ENCODE assay signal across 8 cellular contexts in genomic region chr10:79070091-79070610, GRCh38. TPM values are rescaled to one million over a fixed set of nuclear protein-coding genes. Genes with fewer than 3 reads are reported as not detected.
DNase-seq lines count a peak whose midpoint lies in the region; ATAC-seq, FAIRE-seq and TF ChIP-seq lines count a peak whose summit lies in the region.

No MANE protein-coding gene starts in this region.

- BruUV-seq in GM12878 (replicated peaks; lab: Mats Ljungman, UMichigan), result no TSS peak

- under 1% methylated on average over 30 of the region's 54 CpGs for WGBS in GM12878 (ENCODE audit: insufficient coverage, insufficient replicate concordance, low lambda C conversion rate, missing lambda C conversion rate)

- no peaks in the 10 kb centered on the region for H3K36me3 ChIP-seq in ACC112 (ENCODE audit: insufficient read depth, low read length)
- H3K36me3 ChIP-seq in HEK293 (ENCODE audit: control insufficient read depth in 2 of 2, insufficient read depth in 1 of 2, low read length in 2 of 2), result no peaks in the 10 kb centered on the region
- H3K36me3 ChIP-seq in GM12878 (ENCODE audit: control insufficient read depth in 2 of 2, insufficient read depth in 2 of 2, low read length in 1 of 2), result no peaks in the 10 kb centered on the region
- no peaks in the 10 kb centered on the region for H3K36me3 ChIP-seq in iPS-18a (ENCODE audit: control insufficient read depth, low read depth, low read length)
- no peaks in the 10 kb centered on the region for H3K36me3 ChIP-seq in skeletal muscle satellite cell (ENCODE audit: insufficient read depth, low read length)

- DNase-seq in GM12878 (ENCODE audit: low read depth, low spot score) (no peak), NCI-H524 treated with DMSO at 0.1 percent for 48 hours (lab: John Stamatoyannopoulos, UW) (no peak)

- no peak for TF ChIP-seq POLR2A in GM12878 (IDR thresholded peaks at IDR 0.05; ENCODE audit: low read depth, low read length)

- H3K27ac ChIP-seq in ACC112 (ENCODE audit: low read depth, low read length) (peak overlapping the region; percentile 74), HEK293 (ENCODE audit: extremely low read depth, low read depth, low read length) (peak overlapping the region; percentile 53; the same call in 1 of the 2 replicates), GM12878 (ENCODE audit: control insufficient read depth, insufficient read depth) (no peak overlapping the region), iPS-18a (ENCODE audit: low read length) (no peak overlapping the region)

- H3K4me1 ChIP-seq in ACC112 (ENCODE audit: control insufficient read depth, insufficient read depth, low read length, unreplicated experiment), result peaks cover 34% of the 10 kb centered on the region
- peaks cover 12% of the 10 kb centered on the region for H3K4me1 ChIP-seq in HEK293 (ENCODE audit: control insufficient read depth, insufficient read depth, low read length)
- peaks cover 6% of the 10 kb centered on the region; the same call in 1 of the 2 replicates for H3K4me1 ChIP-seq in GM12878 (ENCODE audit: control insufficient read depth, insufficient read depth, low read length)
- H3K4me1 ChIP-seq in iPS-18a (ENCODE audit: control insufficient read depth, low read depth, low read length), result peaks cover 31% of the 10 kb centered on the region
- H3K4me1 ChIP-seq in skeletal muscle satellite cell (ENCODE audit: control insufficient read depth, insufficient read depth, low read length), result peaks cover 45% of the 10 kb centered on the region

- H4K20me1 ChIP-seq in GM12878 (ENCODE audit: control insufficient read depth, insufficient read depth), result no peaks in the 10 kb centered on the region

- H2AFZ ChIP-seq in ACC112 (ENCODE audit: low read length, unreplicated experiment) (no peak overlapping the region), GM12878 (ENCODE audit: control insufficient read depth, low read depth, low read length) (no peak overlapping the region)

- H3K79me2 ChIP-seq in ACC112 (ENCODE audit: control insufficient read depth, insufficient read depth, low read length, unreplicated experiment) (peaks cover 56% of the 10 kb centered on the region), GM12878 (ENCODE audit: control insufficient read depth, insufficient read depth, low read length) (peaks cover 1% of the 10 kb centered on the region)

- POLR2A ChIA-PET in HEK293 (lab: Yijun Ruan, JAX) (no interaction called here), GM12878 (lab: Charles Lee) (interaction anchor here (0.7 kb wide), 1 partner anchor 279 kb away, joined by 3 read pairs; no protein-coding TSS in a partner anchor)

- H3K4me2 ChIP-seq in GM12878 (ENCODE audit: control insufficient read depth, insufficient read depth), result peak overlapping the region; percentile 64
- peak overlapping the region; percentile 98 for H3K4me2 ChIP-seq in skeletal muscle satellite cell (ENCODE audit: low read length)

- H3K9ac ChIP-seq in GM12878 (ENCODE audit: control insufficient read depth, insufficient read depth, low read length), result no peak overlapping the region; the same call in 1 of the 2 replicates
- peak overlapping the region; percentile 60 for H3K9ac ChIP-seq in iPS-18a (ENCODE audit: low read length)
- H3K9ac ChIP-seq in skeletal muscle satellite cell (ENCODE audit: low read depth, low read length), result peak overlapping the region; percentile 91

- no peak for TF ChIP-seq EP300 in GM12878 (IDR thresholded peaks at IDR 0.05; ENCODE audit: borderline replicate concordance in 1 of 2, control insufficient read depth in 1 of 2, low read depth in 2 of 2, low read length in 2 of 2)

- H3K4me3 ChIP-seq in ACC112 (ENCODE audit: low read depth, low read length) (peak overlapping the region; percentile 98), HEK293 (ENCODE audit: low read depth, low read length) (peak overlapping the region; percentile 60), GM12878 (peak overlapping the region; percentile 84), iPS-18a (ENCODE audit: low read length) (peak overlapping the region; percentile 70), skeletal muscle satellite cell (ENCODE audit: low read length) (peak overlapping the region; percentile 96)

- H3K9me3 ChIP-seq in HEK293 (ENCODE audit: control insufficient read depth, insufficient read depth, low read depth, low read length) (no peaks in the 10 kb centered on the region), GM12878 (replicated peaks; ENCODE audit: control insufficient read depth, insufficient read depth, low read length) (no peaks in the 10 kb centered on the region), iPS-18a (ENCODE audit: control insufficient read depth, low read depth, low read length) (no peaks in the 10 kb centered on the region), skeletal muscle satellite cell (replicated peaks; ENCODE audit: low read length) (no peaks in the 10 kb centered on the region)

- TF ChIP-seq CTCF in HEK293 (tag by site-specific recombination; IDR thresholded peaks at IDR 0.05) (no peak), GM12878 (IDR thresholded peaks at IDR 0.05 in 2 of 3, conservative IDR thresholded peaks at IDR 0.05 in 1 of 3; ENCODE audit: control insufficient read depth in 2 of 3, extremely low read depth in 1 of 3, insufficient read depth in 1 of 3, low read depth in 3 of 3, low read length in 3 of 3) (no peak)

- CTCF ChIA-PET in HEK293 (lab: Yijun Ruan, JAX), result interaction anchor here (0.6 to 2.6 kb wide), 2 partner anchors 125 to 217 kb away, joined by 6 to 18 read pairs; no protein-coding TSS in a partner anchor
- CTCF ChIA-PET in GM12878 (lab: Yijun Ruan, JAX), result no interaction called here

- ATAC-seq in GM12878 (no peak), HG03108 (IDR thresholded peaks at IDR 0.05; ENCODE audit: unreplicated experiment) (no peak), HG02981 (IDR thresholded peaks at IDR 0.05; ENCODE audit: unreplicated experiment) (no peak)

- no peak for TF ChIP-seq RAD21 in GM12878 (IDR thresholded peaks at IDR 0.05; ENCODE audit: insufficient read depth, low read depth, low read length)

- in situ Hi-C loops in GM12878 (cut with MboI), result no loop called here

- RAD21 ChIA-PET in GM12878 (lab: Charles Lee; ENCODE audit: unreplicated experiment), result interaction anchor here (0.6 to 1.7 kb wide), 3 partner anchors 96 to 132 kb away, joined by 4 to 8 read pairs (median 6); no protein-coding TSS in a partner anchor

- H3K27me3 ChIP-seq in ACC112 (ENCODE audit: insufficient read depth, low read length) (no peaks in the 10 kb centered on the region), GM12878 (replicated peaks in 1 of 2; ENCODE audit: control insufficient read depth in 2 of 2, insufficient read depth in 2 of 2, low read length in 1 of 2) (peaks cover 3 to 7% of the 10 kb centered on the region in 2 experiments), iPS-18a (ENCODE audit: control insufficient read depth, insufficient read depth, low read length) (peaks cover 22% of the 10 kb centered on the region), skeletal muscle satellite cell (ENCODE audit: control insufficient read depth, insufficient read depth, low read length) (no peaks in the 10 kb centered on the region)

- SMC1A ChIA-PET in GM12878 (lab: Charles Lee; ENCODE audit: uncharacterized antibody, unreplicated experiment), result interaction anchor here (0.7 kb wide), 1 partner anchor 33 kb away, joined by 3 read pairs; no protein-coding TSS in a partner anchor

- FAIRE-seq in GM12878 (lab: Jason Lieb, UNC), result no peak

- intact Hi-C loops in GM12878 (cut with micrococcal nuclease; ENCODE audit: unreplicated experiment), result no loop called here

TF ChIP-seq in HEK293, 187 proteins besides CTCF, POLR2A, EP300 and RAD21:
- TF ChIP-seq ZNF140 (tag by site-specific recombination; IDR thresholded peaks at IDR 0.05) (no peak), KLF1 (tag by site-specific recombination; IDR thresholded peaks at IDR 0.05) (peak; percentile 59)

TF ChIP-seq in GM12878, 131 proteins besides CTCF, POLR2A, EP300 and RAD21 (continues in another document):
- TF ChIP-seq E2F8 (IDR thresholded peaks at IDR 0.05; ENCODE audit: low read depth, partially characterized antibody), result no peak
- no peak for TF ChIP-seq SUPT20H (IDR thresholded peaks at IDR 0.05; ENCODE audit: borderline replicate concordance, control insufficient read depth, low read depth, low read length)

RNA-seq across cellular contexts. Expression of gene ZMIZ1, which starts 1.4 kb away (rescaled TPM):
- total RNA-seq in GM12878 (2013; cell fraction: nucleolus; rRNA removed), result 58.0 and 59.2 TPM in 2 replicates
- total RNA-seq in GM12878 (2014; rRNA removed) (11.6 and 15.6 TPM in 2 replicates), GM12878 (2014; rRNA removed; fragmentation: Illumina TruSeq; extraction: Trizol) (8.8 and 9.3 TPM in 2 replicates), GM12878 (2021) (76.8 and 82.3 TPM in 2 replicates)
- 13.1 TPM for polyA plus RNA-seq in GM12878 (2011; ENCODE audit: low read depth)
- polyA plus RNA-seq in GM12878 (2011; rRNA removed) (3.8 and 6.2 TPM in 2 replicates), GM12878 (2014; fragmentation: Illumina TruSeq; extraction: Trizol) (30.8 and 53.4 TPM in 2 replicates), GM12878 (2014; fragmentation: Nextera tagmentation; extraction: Ambion mirVana) (1 to 10 TPM; 3.1 to 4.5 TPM), GM12878 (2014; rRNA removed) (25.3 and 42.8 TPM in 2 replicates), GM12878 (2016; fragmentation: Nextera tagmentation; extraction: Ambion mirVana) (10 to 100 TPM; 14.6 to 15.3 TPM)
- 10.6 and 15.1 TPM in 2 replicates for polyA plus RNA-seq in GM12878 (2011; cell fraction: cytosol; rRNA removed)
- 38.2 and 62.5 TPM in 2 replicates for polyA plus RNA-seq in GM12878 (2011; cell fraction: nucleus; rRNA removed)
- polyA plus RNA-seq in GM12878 (2012), result 29.9 and 31.2 TPM in 2 replicates
- 12.3 and 21.0 TPM in 2 replicates for polyA minus RNA-seq in GM12878 (2011; rRNA and poly(A)+ RNA removed)
- polyA minus RNA-seq in GM12878 (2011; cell fraction: cytosol; rRNA and poly(A)+ RNA removed), result 19.8 and 25.0 TPM in 2 replicates
- polyA minus RNA-seq in GM12878 (2011; cell fraction: nucleus; rRNA and poly(A)+ RNA removed), result 21.2 and 33.5 TPM in 2 replicates
- total RNA-seq in skeletal muscle satellite cell (2012; rRNA removed), result 19.0 and 20.1 TPM in 2 replicates

Comparison
In these comparisons a context has a peak if more than half of its experiments do, and no peak if none do; other contexts are left out.
1. H3K27ac ChIP-seq: peak in ACC112 (single experiment) and HEK293 (single experiment); none in GM12878 (single experiment) and iPS-18a (single experiment).
2. Peak in every context shown above with its lines, with median percentiles within 50 percentile points of each other: H3K4me3 ChIP-seq.